Comparison of ENCODE assay signal across 17 cellular contexts in genomic region chr7:155959894-155960293, GRCh38.
DNase-seq lines count a peak whose midpoint lies in the region; TF ChIP-seq lines count a peak whose summit lies in the region.
"Had no signal": no experiment of that assay in that cellular context is flagged by ENCODE, and none has a peak within 500 bp of the region (broad histone marks: within the 10 kb centered on the region; RNA-seq: fewer than 3 reads in every experiment).

No MANE protein-coding gene starts in this region.

- peak overlapping the region; percentile 22 for H3K4me3 Mint-ChIP-seq in Calu3 (ENCODE audit: low read depth, unreplicated experiment)
- no peak overlapping the region for H3K4me3 Mint-ChIP-seq in activated naive CD4-positive, alpha-beta T cell treated with anti-CD3 and anti-CD28 coated beads for 36 hours
- H3K4me3 Mint-ChIP-seq: activated CD8-positive, alpha-beta T cell treated with anti-CD3 and anti-CD28 coated beads for 36 hours; activated T-helper 17 cell treated with anti-CD3 and anti-CD28 coated beads, Interleukin-2, amount 50 U/mL, for 72 hours; B cell; immature natural killer cell had no signal

- no peaks in the 10 kb centered on the region for H3K9me3 ChIP-seq in Peyer's patch

- peaks cover 19% of the 10 kb centered on the region for H3K36me3 Mint-ChIP-seq in Calu3 (ENCODE audit: insufficient read depth, unreplicated experiment)
- no peaks in the 10 kb centered on the region for H3K36me3 Mint-ChIP-seq in activated naive CD4-positive, alpha-beta T cell treated with anti-CD3 and anti-CD28 coated beads for 36 hours (ENCODE audit: low read depth)
- H3K36me3 Mint-ChIP-seq: immature natural killer cell had no signal

- TF ChIP-seq POLR2A in Peyer's patch (IDR thresholded peaks at IDR 0.05) = no peak

- BruUV-seq in Calu3 (replicated peaks; lab: Mats Ljungman, UMichigan) = no TSS peak

- H3K4me1 ChIP-seq in Peyer's patch = peaks cover 0 to 15% (median 0%) of the 10 kb centered on the region in 4 donors

- H3K27me3 ChIP-seq in Peyer's patch (no peaks in the 10 kb centered on the region), kidney epithelial cell (ENCODE audit: control insufficient read depth, insufficient read depth, low read length) (no peaks in the 10 kb centered on the region)

- intact Hi-C loops in Calu3 (cut with micrococcal nuclease; ENCODE audit: unreplicated experiment) = no loop called here
- intact Hi-C loops in activated naive CD4-positive, alpha-beta T cell treated with anti-CD3 and anti-CD28 coated beads for 36 hours (cut with micrococcal nuclease) = loop anchor here (10.0 kb wide), 1 partner anchor 685 kb away; the partner anchor contains the start of gene RNF32

- H3K27me3 Mint-ChIP-seq in Calu3 (ENCODE audit: unreplicated experiment) = no peaks in the 10 kb centered on the region
- H3K27me3 Mint-ChIP-seq in activated naive CD4-positive, alpha-beta T cell treated with anti-CD3 and anti-CD28 coated beads for 36 hours (ENCODE audit: low read depth) = peaks cover 8% of the 10 kb centered on the region

- H3K27ac Mint-ChIP-seq in Calu3 (ENCODE audit: unreplicated experiment) = peak overlapping the region; percentile 90
- H3K27ac Mint-ChIP-seq in activated naive CD4-positive, alpha-beta T cell treated with anti-CD3 and anti-CD28 coated beads for 36 hours = no peak overlapping the region
- H3K27ac Mint-ChIP-seq: activated CD8-positive, alpha-beta T cell treated with anti-CD3 and anti-CD28 coated beads for 36 hours; activated T-helper 17 cell treated with anti-CD3 and anti-CD28 coated beads, Interleukin-2, amount 50 U/mL, for 72 hours; B cell; immature natural killer cell had no signal

- peaks cover 11% of the 10 kb centered on the region for H3K4me1 Mint-ChIP-seq in Calu3 (ENCODE audit: low read depth, unreplicated experiment)
- peaks cover 16% of the 10 kb centered on the region for H3K4me1 Mint-ChIP-seq in activated naive CD4-positive, alpha-beta T cell treated with anti-CD3 and anti-CD28 coated beads for 36 hours (ENCODE audit: low read depth)
- H3K4me1 Mint-ChIP-seq: B cell had no signal

- CTCF ChIA-PET in Calu3 (lab: Charles Lee) = no interaction called here
- CTCF ChIA-PET in activated naive CD4-positive, alpha-beta T cell treated with anti-CD3 and anti-CD28 coated beads for 36 hours (lab: Charles Lee) = no interaction called here

- H3K27ac ChIP-seq in Peyer's patch = peak overlapping the region in 2 of 4 donors; percentile 49 to 78
- H3K27ac ChIP-seq: GM23248, SK-N-MC had no signal

- H3K9me3 Mint-ChIP-seq in Calu3 (ENCODE audit: low read depth, unreplicated experiment) = no peaks in the 10 kb centered on the region
- no peaks in the 10 kb centered on the region for H3K9me3 Mint-ChIP-seq in activated naive CD4-positive, alpha-beta T cell treated with anti-CD3 and anti-CD28 coated beads for 36 hours
- H3K9me3 Mint-ChIP-seq: activated CD8-positive, alpha-beta T cell treated with anti-CD3 and anti-CD28 coated beads for 36 hours had no signal

- DNase-seq in Calu3 = peak; percentile 35
- peak; percentile 96 for DNase-seq in LoVo (ENCODE audit: low spot score)
- peak in 2 of 3 donors; percentile 85 to 87 for DNase-seq in Peyer's patch
- peak; percentile 31 for DNase-seq in kidney epithelial cell (ENCODE audit: low read depth)
- no peak for DNase-seq in NCI-H1092 (lab: John Stamatoyannopoulos, UW)
- no peak for DNase-seq in T-helper 2 cell
- DNase-seq in hypothalamus (lab: John Stamatoyannopoulos, UW) = no peak
- no peak for DNase-seq in activated naive CD4-positive, alpha-beta T cell treated with anti-CD3 and anti-CD28 coated beads for 36 hours
- DNase-seq: activated CD8-positive, alpha-beta T cell treated with anti-CD3 and anti-CD28 coated beads for 36 hours; DMS53; GM23248; immature natural killer cell; KBM-7; mesendoderm had no signal

- H3K4me3 ChIP-seq in Peyer's patch = no peak overlapping the region
- H3K4me3 ChIP-seq in kidney epithelial cell (ENCODE audit: low read depth, low read length) = no peak overlapping the region
- H3K4me3 ChIP-seq: GM23248, SK-N-MC had no signal

- H3K36me3 ChIP-seq in Peyer's patch = no peaks in the 10 kb centered on the region
- H3K36me3 ChIP-seq in kidney epithelial cell (ENCODE audit: control insufficient read depth, insufficient read depth, low read length) = no peaks in the 10 kb centered on the region

- TF ChIP-seq CTCF in Calu3 (IDR thresholded peaks at IDR 0.05; ENCODE audit: unreplicated experiment) (no peak), Peyer's patch (IDR thresholded peaks at IDR 0.05) (peak in 2 of 6 experiments; percentile 15 to 22), kidney epithelial cell (IDR thresholded peaks at IDR 0.05; ENCODE audit: insufficient read depth, low read length, poor library complexity, severe bottlenecking) (no peak)

Comparison
In these comparisons a context has a peak if more than half of its experiments do, and no peak if none do; other contexts are left out.
1. DNase-seq: peak in Calu3 (single experiment), LoVo (single experiment), Peyer's patch (2 of 3) and kidney epithelial cell (single experiment); none in NCI-H1092 (single experiment), T-helper 2 cell (0 of 5), hypothalamus (0 of 51) and activated naive CD4-positive, alpha-beta T cell treated with anti-CD3 and anti-CD28 coated beads for 36 hours (single experiment).